ENCODE assay signal across 22 cellular contexts in genomic region chrX:140933056-140933455, GRCh38.
"Had no signal": no experiment of that assay in that cellular context is flagged by ENCODE, and none has a peak within 500 bp of the region (broad histone marks: within the 10 kb centered on the region; RNA-seq: fewer than 3 reads in every experiment).

No MANE protein-coding gene starts in this region.

- H3K9me3 ChIP-seq: ovary, tibial artery, upper lobe of right lung, vagina had no signal

- H3K27ac Mint-ChIP-seq: effector memory CD8-positive, alpha-beta T cell; mesothelial cell of epicardium; natural killer cell; neural progenitor cell; stimulated activated effector memory CD8-positive, alpha-beta T cell treated with anti-CD3 and anti-CD28 coated beads, Interleukin-12 subunit alpha, Interleukin-12 subunit beta, amount 100 ng/mL, for 72 hours; stimulated activated naive CD8-positive, alpha-beta T cell treated with anti-CD3 and anti-CD28 coated beads, Interleukin-15, Interleukin-2, amounts not matched to agents 100 ng/mL and 50 ng/mL, for 24 hours had no signal

- H3K4me3 ChIP-seq: neural progenitor cell, ovary, smooth muscle cell, tibial artery, upper lobe of right lung, vagina had no signal

- H3K36me3 Mint-ChIP-seq: mesothelial cell of epicardium; natural killer cell; neural progenitor cell; stimulated activated effector memory CD8-positive, alpha-beta T cell treated with anti-CD3 and anti-CD28 coated beads, Interleukin-12 subunit alpha, Interleukin-12 subunit beta, amount 100 ng/mL, for 72 hours had no signal

- H3K9me3 Mint-ChIP-seq: neural progenitor cell; stimulated activated naive CD8-positive, alpha-beta T cell treated with anti-CD3 and anti-CD28 coated beads, Interleukin-15, Interleukin-2, amounts not matched to agents 100 ng/mL and 50 ng/mL, for 24 hours had no signal

- DNase-seq: cortex of kidney; effector memory CD8-positive, alpha-beta T cell; erythroblast; foreskin melanocyte; head of caudate nucleus; hippocampal formation; kidney glomerular epithelial cell; natural killer cell; nucleus accumbens; ovary; right cardiac atrium; stimulated activated CD4-positive, alpha-beta T cell treated with anti-CD3 and anti-CD28 coated beads, Interleukin-4, amount 100 ng/mL, for 1 hour; stimulated activated CD8-positive, alpha-beta memory T cell treated with anti-CD3 and anti-CD28 coated beads, Interleukin-4, amount 100 ng/mL, for 48 hours; tibial artery; upper lobe of right lung had no signal

- ATAC-seq: effector memory CD8-positive, alpha-beta T cell; left lobe of liver; natural killer cell; right cardiac atrium; stimulated activated effector memory CD8-positive, alpha-beta T cell treated with anti-CD3 and anti-CD28 coated beads, Interleukin-12 subunit alpha, Interleukin-12 subunit beta, amount 100 ng/mL, for 72 hours; upper lobe of right lung had no signal

- H3K27me3 ChIP-seq: neural progenitor cell, ovary, tibial artery, upper lobe of right lung, vagina had no signal

- H3K9ac ChIP-seq: neural progenitor cell had no signal

- H3K36me3 ChIP-seq: neural progenitor cell, ovary, tibial artery, upper lobe of right lung, vagina had no signal

- H2AFZ ChIP-seq: neural progenitor cell had no signal

- H3K4me2 ChIP-seq: neural progenitor cell, smooth muscle cell had no signal

- H3K27ac ChIP-seq: neural progenitor cell, ovary, tibial artery, upper lobe of right lung, vagina had no signal
